Comparison of ENCODE assay signal across 1 cellular context in genomic region chr6:28343898-28344677, GRCh38.
A peak's percentile ranks its signal among the peaks of the same experiment; 100 is the strongest.
TF ChIP-seq lines count a peak whose summit lies in the region.

No MANE protein-coding gene starts in this region.

TF ChIP-seq in K562, 482 proteins besides CTCF, POLR2A, EP300 and RAD21 (continued from another document and continues in another):
- TF ChIP-seq, protein P1, sequence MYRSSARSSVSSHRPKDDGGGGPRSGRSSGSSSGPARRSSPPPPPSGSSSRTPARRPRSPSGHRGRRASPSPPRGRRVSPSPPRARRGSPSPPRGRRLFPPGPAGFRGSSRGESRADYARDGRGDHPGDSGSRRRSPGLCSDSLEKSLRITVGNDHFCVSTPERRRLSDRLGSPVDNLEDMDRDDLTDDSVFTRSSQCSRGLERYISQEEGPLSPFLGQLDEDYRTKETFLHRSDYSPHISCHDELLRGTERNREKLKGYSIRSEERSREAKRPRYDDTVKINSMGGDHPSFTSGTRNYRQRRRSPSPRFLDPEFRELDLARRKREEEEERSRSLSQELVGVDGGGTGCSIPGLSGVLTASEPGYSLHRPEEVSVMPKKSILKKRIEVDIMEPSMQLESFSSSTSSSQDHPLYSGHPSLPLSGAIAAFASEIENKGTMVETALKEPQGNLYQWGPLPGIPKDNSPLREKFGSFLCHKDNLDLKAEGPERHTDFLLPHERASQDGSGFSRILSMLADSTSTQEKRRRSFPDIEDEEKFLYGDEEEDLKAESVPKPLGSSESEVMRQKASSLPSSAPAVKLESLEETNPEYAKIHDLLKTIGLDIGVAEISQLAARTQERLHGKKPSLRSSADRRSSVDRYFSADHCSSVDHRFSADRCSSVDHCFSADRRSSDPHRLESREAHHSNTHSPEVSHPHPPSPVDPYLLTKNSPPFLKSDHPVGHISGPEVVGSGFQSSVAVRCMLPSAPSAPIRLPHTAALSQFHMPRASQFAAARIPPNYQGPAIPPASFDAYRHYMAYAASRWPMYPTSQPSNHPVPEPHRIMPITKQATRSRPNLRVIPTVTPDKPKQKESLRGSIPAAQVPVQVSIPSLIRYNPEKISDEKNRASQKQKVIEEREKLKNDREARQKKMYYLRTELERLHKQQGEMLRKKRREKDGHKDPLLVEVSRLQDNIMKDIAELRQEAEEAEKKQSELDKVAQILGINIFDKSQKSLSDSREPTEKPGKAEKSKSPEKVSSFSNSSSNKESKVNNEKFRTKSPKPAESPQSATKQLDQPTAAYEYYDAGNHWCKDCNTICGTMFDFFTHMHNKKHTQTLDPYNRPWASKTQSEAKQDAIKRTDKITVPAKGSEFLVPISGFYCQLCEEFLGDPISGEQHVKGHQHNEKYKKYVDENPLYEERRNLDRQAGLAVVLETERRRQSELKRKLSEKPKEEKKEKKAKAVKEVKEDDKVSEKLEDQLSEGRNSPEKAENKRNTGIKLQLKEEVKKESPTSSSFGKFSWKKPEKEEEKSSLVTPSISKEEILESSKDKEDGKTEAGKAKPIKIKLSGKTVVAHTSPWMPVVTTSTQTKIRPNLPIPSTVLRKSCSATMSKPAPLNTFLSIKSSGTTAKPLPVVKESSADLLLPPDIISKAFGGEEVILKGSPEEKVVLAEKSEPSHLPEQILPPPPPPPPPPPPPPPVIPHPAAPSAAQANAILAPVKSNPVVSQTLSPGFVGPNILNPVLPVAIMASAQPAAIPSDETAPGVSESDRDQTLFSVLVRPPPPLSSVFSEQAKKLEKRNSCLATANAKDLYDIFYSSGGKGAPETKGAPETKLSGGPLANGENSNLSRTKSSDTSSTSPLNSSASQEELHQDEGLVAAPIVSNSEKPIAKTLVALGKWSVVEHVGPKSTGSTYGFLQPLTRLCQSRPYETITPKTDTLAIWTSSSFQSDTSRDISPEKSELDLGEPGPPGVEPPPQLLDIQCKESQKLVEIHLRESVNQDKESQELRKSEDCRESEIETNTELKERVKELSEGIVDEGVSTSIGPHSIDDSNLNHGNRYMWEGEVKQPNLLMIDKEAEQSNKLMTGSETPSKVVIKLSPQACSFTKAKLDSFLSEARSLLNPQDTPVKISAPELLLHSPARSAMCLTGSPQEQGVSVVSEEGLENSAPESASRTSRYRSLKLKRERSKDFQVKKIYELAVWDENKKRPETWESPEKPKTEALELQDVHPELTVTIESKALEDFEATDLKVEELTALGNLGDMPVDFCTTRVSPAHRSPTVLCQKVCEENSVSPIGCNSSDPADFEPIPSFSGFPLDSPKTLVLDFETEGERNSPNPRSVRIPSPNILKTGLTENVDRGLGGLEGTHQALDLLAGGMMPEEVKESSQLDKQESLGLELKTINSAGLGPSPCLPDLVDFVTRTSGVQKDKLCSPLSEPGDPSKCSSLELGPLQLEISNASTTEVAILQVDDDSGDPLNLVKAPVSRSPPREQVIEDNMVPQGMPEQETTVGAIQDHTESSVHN (IDR thresholded peaks at IDR 0.05; ENCODE audit: borderline replicate concordance in 1 of 2, low read depth in 1 of 2), result no peak
- no peak for TF ChIP-seq BACH1 (tag; IDR thresholded peaks at IDR 0.05)
- TF ChIP-seq RAD51 (IDR thresholded peaks at IDR 0.05; ENCODE audit: borderline replicate concordance, low read depth), result no peak
- no peak for TF ChIP-seq SIN3A (IDR thresholded peaks at IDR 0.05; ENCODE audit: borderline replicate concordance in 2 of 2, control insufficient read depth in 1 of 2, low read depth in 2 of 2, low read length in 2 of 2)
- TF ChIP-seq NUFIP1 (IDR thresholded peaks at IDR 0.05; ENCODE audit: partially characterized antibody), result no peak
- TF ChIP-seq NR1H2 (CRISPR knock-in tag; IDR thresholded peaks at IDR 0.05), result no peak
- TF ChIP-seq, protein P2, sequence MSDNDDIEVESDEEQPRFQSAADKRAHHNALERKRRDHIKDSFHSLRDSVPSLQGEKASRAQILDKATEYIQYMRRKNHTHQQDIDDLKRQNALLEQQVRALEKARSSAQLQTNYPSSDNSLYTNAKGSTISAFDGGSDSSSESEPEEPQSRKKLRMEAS (CRISPR knock-in tag; IDR thresholded peaks at IDR 0.05), result 0 out of 2 replicates have a peak, but pooled peaks have one; percentile 19
- TF ChIP-seq, protein P3, sequence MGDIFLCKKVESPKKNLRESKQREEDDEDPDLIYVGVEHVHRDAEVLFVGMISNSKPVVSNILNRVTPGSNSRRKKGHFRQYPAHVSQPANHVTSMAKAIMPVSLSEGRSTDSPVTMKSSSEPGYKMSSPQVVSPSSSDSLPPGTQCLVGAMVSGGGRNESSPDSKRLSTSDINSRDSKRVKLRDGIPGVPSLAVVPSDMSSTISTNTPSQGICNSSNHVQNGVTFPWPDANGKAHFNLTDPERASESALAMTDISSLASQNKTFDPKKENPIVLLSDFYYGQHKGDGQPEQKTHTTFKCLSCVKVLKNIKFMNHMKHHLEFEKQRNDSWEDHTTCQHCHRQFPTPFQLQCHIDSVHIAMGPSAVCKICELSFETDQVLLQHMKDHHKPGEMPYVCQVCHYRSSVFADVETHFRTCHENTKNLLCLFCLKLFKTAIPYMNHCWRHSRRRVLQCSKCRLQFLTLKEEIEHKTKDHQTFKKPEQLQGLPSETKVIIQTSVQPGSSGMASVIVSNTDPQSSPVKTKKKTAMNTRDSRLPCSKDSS (IDR thresholded peaks at IDR 0.05; ENCODE audit: low read depth, partially characterized antibody), result no peak
- peak in 1 of 2 experiments; percentile 52; a peak in 1 of 4 replicates for TF ChIP-seq HDAC1 (IDR thresholded peaks at IDR 0.05)
- no peak for TF ChIP-seq MAFG (tag; conservative IDR thresholded peaks at IDR 0.05)
- TF ChIP-seq MEF2D (tag; conservative IDR thresholded peaks at IDR 0.05; ENCODE audit: low read depth), result no peak
- TF ChIP-seq HCFC1 (IDR thresholded peaks at IDR 0.05; ENCODE audit: low read depth, low read length), result no peak
- TF ChIP-seq ZNF77 (CRISPR knock-in tag; IDR thresholded peaks at IDR 0.05), result no peak
- TF ChIP-seq SMARCA4 (IDR thresholded peaks at IDR 0.05), result peak; percentile 60; the same call in 1 of the 2 replicates
- no peak for TF ChIP-seq C11orf30 (IDR thresholded peaks at IDR 0.05; ENCODE audit: low read depth)
- TF ChIP-seq CREBBP (IDR thresholded peaks at IDR 0.05; ENCODE audit: low read depth, low read length), result no peak
- TF ChIP-seq, protein P4, sequence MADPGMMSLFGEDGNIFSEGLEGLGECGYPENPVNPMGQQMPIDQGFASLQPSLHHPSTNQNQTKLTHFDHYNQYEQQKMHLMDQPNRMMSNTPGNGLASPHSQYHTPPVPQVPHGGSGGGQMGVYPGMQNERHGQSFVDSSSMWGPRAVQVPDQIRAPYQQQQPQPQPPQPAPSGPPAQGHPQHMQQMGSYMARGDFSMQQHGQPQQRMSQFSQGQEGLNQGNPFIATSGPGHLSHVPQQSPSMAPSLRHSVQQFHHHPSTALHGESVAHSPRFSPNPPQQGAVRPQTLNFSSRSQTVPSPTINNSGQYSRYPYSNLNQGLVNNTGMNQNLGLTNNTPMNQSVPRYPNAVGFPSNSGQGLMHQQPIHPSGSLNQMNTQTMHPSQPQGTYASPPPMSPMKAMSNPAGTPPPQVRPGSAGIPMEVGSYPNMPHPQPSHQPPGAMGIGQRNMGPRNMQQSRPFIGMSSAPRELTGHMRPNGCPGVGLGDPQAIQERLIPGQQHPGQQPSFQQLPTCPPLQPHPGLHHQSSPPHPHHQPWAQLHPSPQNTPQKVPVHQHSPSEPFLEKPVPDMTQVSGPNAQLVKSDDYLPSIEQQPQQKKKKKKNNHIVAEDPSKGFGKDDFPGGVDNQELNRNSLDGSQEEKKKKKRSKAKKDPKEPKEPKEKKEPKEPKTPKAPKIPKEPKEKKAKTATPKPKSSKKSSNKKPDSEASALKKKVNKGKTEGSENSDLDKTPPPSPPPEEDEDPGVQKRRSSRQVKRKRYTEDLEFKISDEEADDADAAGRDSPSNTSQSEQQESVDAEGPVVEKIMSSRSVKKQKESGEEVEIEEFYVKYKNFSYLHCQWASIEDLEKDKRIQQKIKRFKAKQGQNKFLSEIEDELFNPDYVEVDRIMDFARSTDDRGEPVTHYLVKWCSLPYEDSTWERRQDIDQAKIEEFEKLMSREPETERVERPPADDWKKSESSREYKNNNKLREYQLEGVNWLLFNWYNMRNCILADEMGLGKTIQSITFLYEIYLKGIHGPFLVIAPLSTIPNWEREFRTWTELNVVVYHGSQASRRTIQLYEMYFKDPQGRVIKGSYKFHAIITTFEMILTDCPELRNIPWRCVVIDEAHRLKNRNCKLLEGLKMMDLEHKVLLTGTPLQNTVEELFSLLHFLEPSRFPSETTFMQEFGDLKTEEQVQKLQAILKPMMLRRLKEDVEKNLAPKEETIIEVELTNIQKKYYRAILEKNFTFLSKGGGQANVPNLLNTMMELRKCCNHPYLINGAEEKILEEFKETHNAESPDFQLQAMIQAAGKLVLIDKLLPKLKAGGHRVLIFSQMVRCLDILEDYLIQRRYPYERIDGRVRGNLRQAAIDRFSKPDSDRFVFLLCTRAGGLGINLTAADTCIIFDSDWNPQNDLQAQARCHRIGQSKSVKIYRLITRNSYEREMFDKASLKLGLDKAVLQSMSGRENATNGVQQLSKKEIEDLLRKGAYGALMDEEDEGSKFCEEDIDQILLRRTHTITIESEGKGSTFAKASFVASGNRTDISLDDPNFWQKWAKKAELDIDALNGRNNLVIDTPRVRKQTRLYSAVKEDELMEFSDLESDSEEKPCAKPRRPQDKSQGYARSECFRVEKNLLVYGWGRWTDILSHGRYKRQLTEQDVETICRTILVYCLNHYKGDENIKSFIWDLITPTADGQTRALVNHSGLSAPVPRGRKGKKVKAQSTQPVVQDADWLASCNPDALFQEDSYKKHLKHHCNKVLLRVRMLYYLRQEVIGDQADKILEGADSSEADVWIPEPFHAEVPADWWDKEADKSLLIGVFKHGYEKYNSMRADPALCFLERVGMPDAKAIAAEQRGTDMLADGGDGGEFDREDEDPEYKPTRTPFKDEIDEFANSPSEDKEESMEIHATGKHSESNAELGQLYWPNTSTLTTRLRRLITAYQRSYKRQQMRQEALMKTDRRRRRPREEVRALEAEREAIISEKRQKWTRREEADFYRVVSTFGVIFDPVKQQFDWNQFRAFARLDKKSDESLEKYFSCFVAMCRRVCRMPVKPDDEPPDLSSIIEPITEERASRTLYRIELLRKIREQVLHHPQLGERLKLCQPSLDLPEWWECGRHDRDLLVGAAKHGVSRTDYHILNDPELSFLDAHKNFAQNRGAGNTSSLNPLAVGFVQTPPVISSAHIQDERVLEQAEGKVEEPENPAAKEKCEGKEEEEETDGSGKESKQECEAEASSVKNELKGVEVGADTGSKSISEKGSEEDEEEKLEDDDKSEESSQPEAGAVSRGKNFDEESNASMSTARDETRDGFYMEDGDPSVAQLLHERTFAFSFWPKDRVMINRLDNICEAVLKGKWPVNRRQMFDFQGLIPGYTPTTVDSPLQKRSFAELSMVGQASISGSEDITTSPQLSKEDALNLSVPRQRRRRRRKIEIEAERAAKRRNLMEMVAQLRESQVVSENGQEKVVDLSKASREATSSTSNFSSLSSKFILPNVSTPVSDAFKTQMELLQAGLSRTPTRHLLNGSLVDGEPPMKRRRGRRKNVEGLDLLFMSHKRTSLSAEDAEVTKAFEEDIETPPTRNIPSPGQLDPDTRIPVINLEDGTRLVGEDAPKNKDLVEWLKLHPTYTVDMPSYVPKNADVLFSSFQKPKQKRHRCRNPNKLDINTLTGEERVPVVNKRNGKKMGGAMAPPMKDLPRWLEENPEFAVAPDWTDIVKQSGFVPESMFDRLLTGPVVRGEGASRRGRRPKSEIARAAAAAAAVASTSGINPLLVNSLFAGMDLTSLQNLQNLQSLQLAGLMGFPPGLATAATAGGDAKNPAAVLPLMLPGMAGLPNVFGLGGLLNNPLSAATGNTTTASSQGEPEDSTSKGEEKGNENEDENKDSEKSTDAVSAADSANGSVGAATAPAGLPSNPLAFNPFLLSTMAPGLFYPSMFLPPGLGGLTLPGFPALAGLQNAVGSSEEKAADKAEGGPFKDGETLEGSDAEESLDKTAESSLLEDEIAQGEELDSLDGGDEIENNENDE (IDR thresholded peaks at IDR 0.05; ENCODE audit: low read depth, low read length), result no peak
- no peak for TF ChIP-seq U2AF2 (optimal IDR thresholded peaks at IDR 0.05; ENCODE audit: low read depth, low read length)
- TF ChIP-seq RBM25 (IDR thresholded peaks at IDR 0.05; ENCODE audit: low read depth, low read length, severe bottlenecking), result no peak
- no peak for TF ChIP-seq ZNF584 (CRISPR knock-in tag; IDR thresholded peaks at IDR 0.05; ENCODE audit: low read depth)
- TF ChIP-seq THRB (CRISPR knock-in tag; conservative IDR thresholded peaks at IDR 0.05), result no peak
- no peak for TF ChIP-seq ETV6 (IDR thresholded peaks at IDR 0.05; ENCODE audit: borderline replicate concordance in 1 of 2, low read depth in 2 of 2, low read length in 1 of 2)
- TF ChIP-seq ETV6 (CRISPR knock-in tag; IDR thresholded peaks at IDR 0.05; ENCODE audit: borderline replicate concordance), result no peak
- TF ChIP-seq TAF15 (IDR thresholded peaks at IDR 0.05; ENCODE audit: low read depth, low read length), result no peak
- no peak for TF ChIP-seq ZNF583 (CRISPR knock-in tag; IDR thresholded peaks at IDR 0.05)
- TF ChIP-seq CHD2 (IDR thresholded peaks at IDR 0.05; ENCODE audit: low read depth, low read length), result no peak
- peak; percentile 90 for TF ChIP-seq MECOM (CRISPR knock-in tag; IDR thresholded peaks at IDR 0.05)
- no peak for TF ChIP-seq RNF219 (CRISPR knock-in tag; IDR thresholded peaks at IDR 0.05)
- TF ChIP-seq PTTG1 (tag; IDR thresholded peaks at IDR 0.05; ENCODE audit: low read depth), result no peak
- no peak for TF ChIP-seq NCOA4 (IDR thresholded peaks at IDR 0.05; ENCODE audit: partially characterized antibody)
